Comparison of ENCODE assay signal across 1 cellular context in the genomic region with DNA sequence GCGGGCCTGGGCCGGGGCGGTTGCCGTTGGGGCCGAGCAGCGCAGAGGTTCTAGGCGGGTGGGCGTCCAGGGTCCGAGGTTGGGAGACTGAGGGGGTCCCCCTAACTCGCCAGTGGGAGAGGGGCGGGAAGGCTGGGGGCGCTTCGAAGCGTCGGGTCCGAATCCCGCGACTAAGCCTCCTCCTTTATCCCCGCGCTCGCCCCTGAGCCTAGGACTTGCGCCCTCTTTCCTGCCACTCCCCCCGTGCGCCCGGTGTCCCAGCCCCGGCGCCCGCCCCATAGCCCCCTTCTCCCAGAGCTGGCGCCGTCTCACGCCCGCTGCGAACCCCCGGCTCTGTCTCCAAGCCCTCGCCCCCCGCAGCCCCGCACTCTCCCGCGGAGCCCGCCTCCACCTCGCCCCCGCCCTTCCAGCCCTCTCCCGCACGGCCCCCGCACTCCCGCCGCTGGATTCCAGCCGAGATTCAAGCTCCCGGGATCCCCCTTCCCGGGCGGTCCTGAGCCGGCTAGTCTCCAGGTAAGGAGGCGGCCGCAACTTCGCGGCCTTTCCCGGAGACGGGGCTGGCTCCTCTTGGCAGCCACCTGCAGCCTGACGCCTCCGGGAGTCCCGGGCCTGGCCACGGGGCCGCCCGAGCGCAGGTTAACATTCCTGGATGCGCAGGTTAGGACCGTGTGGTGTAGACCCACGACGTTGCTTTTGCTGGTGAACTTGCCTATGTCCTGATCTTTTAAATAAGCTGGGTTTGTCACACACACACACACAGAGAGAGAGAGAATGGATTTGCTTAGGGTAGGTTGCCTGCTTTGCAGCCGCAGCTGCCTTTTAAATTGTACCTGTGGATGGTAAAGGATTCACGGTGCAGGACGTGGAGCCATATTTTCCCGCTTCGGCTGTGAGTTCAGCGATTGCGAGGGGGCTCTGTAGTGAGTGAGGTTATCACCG.
TF ChIP-seq lines count a peak whose summit lies in the region.

No MANE protein-coding gene starts in this region.

TF ChIP-seq in HEK293, 187 proteins besides CTCF, POLR2A, EP300 and RAD21 (continued from another document):
- TF ChIP-seq ZNF560 (tag by site-specific recombination; IDR thresholded peaks at IDR 0.05; ENCODE audit: borderline replicate concordance) (no peak), ZIC2 (tag by site-specific recombination; IDR thresholded peaks at IDR 0.05) (peak; percentile 56), ZNF423 (tag by site-specific recombination; IDR thresholded peaks at IDR 0.05) (no peak)
